8 cellular contexts compared by ENCODE assay signal in the genomic region with DNA sequence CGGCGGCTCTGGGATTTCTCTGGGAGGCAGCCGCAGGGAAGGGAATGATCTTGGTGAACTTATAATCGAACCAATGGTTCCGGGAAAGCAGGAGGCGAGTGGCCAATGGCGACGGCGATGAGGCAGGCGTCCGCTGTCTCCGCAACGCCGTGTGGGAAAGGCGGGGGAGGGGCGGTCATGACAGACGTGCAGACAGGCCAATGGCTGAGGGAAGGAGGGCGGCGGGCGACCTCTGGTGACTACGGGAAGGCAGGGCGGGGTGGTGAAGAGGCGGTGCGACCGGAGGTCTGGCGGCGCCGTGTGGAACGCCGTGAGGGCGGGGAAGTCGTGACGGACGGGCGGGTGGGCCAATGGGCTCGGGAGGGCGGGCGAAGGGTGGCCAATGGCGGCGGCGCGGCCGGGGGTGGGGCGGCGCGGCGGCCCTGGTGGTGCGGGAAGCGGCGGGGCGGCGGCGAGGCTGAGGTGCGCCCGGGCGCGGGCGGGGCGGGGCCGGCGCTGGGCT. TPM values are rescaled to one million over a fixed set of nuclear protein-coding genes. Genes with fewer than 3 reads are reported as not detected.
DNase-seq lines count a peak whose midpoint lies in the region; ATAC-seq and TF ChIP-seq lines count a peak whose summit lies in the region.

A gene with protein sequence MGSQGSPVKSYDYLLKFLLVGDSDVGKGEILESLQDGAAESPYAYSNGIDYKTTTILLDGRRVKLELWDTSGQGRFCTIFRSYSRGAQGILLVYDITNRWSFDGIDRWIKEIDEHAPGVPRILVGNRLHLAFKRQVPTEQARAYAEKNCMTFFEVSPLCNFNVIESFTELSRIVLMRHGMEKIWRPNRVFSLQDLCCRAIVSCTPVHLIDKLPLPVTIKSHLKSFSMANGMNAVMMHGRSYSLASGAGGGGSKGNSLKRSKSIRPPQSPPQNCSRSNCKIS (plus strand): TSS at position 409 of the 502 bp plus-strand sequence. CDS start 226 bp downstream, outside the sequence.

- no peaks in the 10 kb centered on the region for H4K20me1 ChIP-seq in SU-DHL-6 (ENCODE audit: low read depth, low read length)

- no peaks in the 10 kb centered on the region for H3K36me3 Mint-ChIP-seq in activated naive CD8-positive, alpha-beta T cell treated with anti-CD3 and anti-CD28 coated beads, Interleukin-2, amount 10 ng/mL, durations not matched to agents 7 days and 5 days

- peak; percentile 74 for ATAC-seq in HG02759 (IDR thresholded peaks at IDR 0.05; ENCODE audit: unreplicated experiment)
- peak; percentile 85 for ATAC-seq in activated naive CD8-positive, alpha-beta T cell treated with anti-CD3 and anti-CD28 coated beads, Interleukin-2, amount 10 ng/mL, durations not matched to agents 7 days and 5 days (ENCODE audit: low read depth)

- H3K4me2 ChIP-seq in SU-DHL-6 (ENCODE audit: low read depth, low read length, poor library complexity, severe bottlenecking): peak within 1 kb of the TSS; percentile 69

- intact Hi-C loops in head of caudate nucleus (cut with DNase I) (no loop called here), ovary (cut with DNase I) (loop anchor here in 3 of 4 donors (5.0 kb wide), 3 partner anchors 38 to 68 kb away; a partner anchor contains a TSS), thyroid gland (cut with DNase I) (loop anchor here (5.0 kb wide), 1 partner anchor 43 kb away; a partner anchor contains a TSS)

- H3K36me3 ChIP-seq in SU-DHL-6 (ENCODE audit: low read length) (no peaks in the 10 kb centered on the region), ovary (no peaks in the 10 kb centered on the region), thyroid gland (no peaks in the 10 kb centered on the region)

- no peaks in the 10 kb centered on the region for H3K9me3 Mint-ChIP-seq in activated naive CD8-positive, alpha-beta T cell treated with anti-CD3 and anti-CD28 coated beads, Interleukin-2, amount 10 ng/mL, durations not matched to agents 7 days and 5 days

- peaks cover 13% of the 10 kb centered on the region; the same call in 1 of the 2 replicates for H3K79me2 ChIP-seq in SU-DHL-6 (ENCODE audit: insufficient read depth, low read length)

- peaks cover 19% of the 10 kb centered on the region for H3K4me1 Mint-ChIP-seq in activated naive CD8-positive, alpha-beta T cell treated with anti-CD3 and anti-CD28 coated beads, Interleukin-2, amount 10 ng/mL, durations not matched to agents 7 days and 5 days

- 1 to 2% (median 1%) methylated on average over 34 to 55 of the region's 61 CpGs for WGBS in ovary, 3 donors
- 0% methylated on average over 1 to 28 of the region's 61 CpGs for WGBS in thyroid gland, 2 donors

- peak; percentile 83 for DNase-seq in NCI-H128 (lab: John Stamatoyannopoulos, UW; ENCODE audit: unreplicated experiment)
- peak; percentile 97 for DNase-seq in activated naive CD8-positive, alpha-beta T cell treated with anti-CD3 and anti-CD28 coated beads, Interleukin-2, amount 10 ng/mL, durations not matched to agents 7 days and 5 days
- peak; percentile 98 to 100 (median 99) for DNase-seq in head of caudate nucleus
- peak; percentile 99 for DNase-seq in ovary
- DNase-seq in thyroid gland: peak; percentile 99

- no peaks in the 10 kb centered on the region for H3K27me3 ChIP-seq in SU-DHL-6 (ENCODE audit: low read length)
- H3K27me3 ChIP-seq in ovary: no peaks in the 10 kb centered on the region
- H3K27me3 ChIP-seq in thyroid gland: no peaks in the 10 kb centered on the region

- H3K4me3 ChIP-seq in SU-DHL-6 (ENCODE audit: insufficient read depth, low read length, poor library complexity, severe bottlenecking) (peak within 1 kb of the TSS; percentile 66), ovary (peak within 1 kb of the TSS; percentile 92), thyroid gland (replicated peaks in 1 of 3) (peak within 1 kb of the TSS; percentile 85 to 98 (median 94))

- H3K27ac ChIP-seq in SU-DHL-6 (ENCODE audit: low read depth, low read length): peak within 1 kb of the TSS; percentile 95
- H3K27ac ChIP-seq in ovary: peak within 1 kb of the TSS; percentile 89 to 97
- H3K27ac ChIP-seq in thyroid gland: peak within 1 kb of the TSS; percentile 89 to 97 (median 92)

- TF ChIP-seq EP300 in ovary (IDR thresholded peaks at IDR 0.05): peak; percentile 76

- H3K9me2 ChIP-seq in SU-DHL-6 (replicated peaks; ENCODE audit: insufficient read depth, low read length): no peaks in the 10 kb centered on the region

- POLR2A ChIA-PET in activated naive CD8-positive, alpha-beta T cell treated with anti-CD3 and anti-CD28 coated beads, Interleukin-2, amount 10 ng/mL, durations not matched to agents 7 days and 5 days (lab: Charles Lee): interaction anchor here (1.0 to 1.3 kb wide), 2 partner anchors 9 to 47 kb away, joined by 5 read pairs; no protein-coding TSS in a partner anchor

- H3K27me3 Mint-ChIP-seq in activated naive CD8-positive, alpha-beta T cell treated with anti-CD3 and anti-CD28 coated beads, Interleukin-2, amount 10 ng/mL, durations not matched to agents 7 days and 5 days: no peaks in the 10 kb centered on the region

- TF ChIP-seq POLR2A in ovary (IDR thresholded peaks at IDR 0.05) (peak; percentile 42), thyroid gland (IDR thresholded peaks at IDR 0.05) (peak in 1 of 2 donors; percentile 47)

- peak within 1 kb of the TSS; percentile 91 for H2AFZ ChIP-seq in SU-DHL-6 (ENCODE audit: low read depth, low read length, severe bottlenecking)

- no peaks in the 10 kb centered on the region; the same call in 1 of the 2 replicates for H3F3A ChIP-seq in SU-DHL-6 (ENCODE audit: insufficient read depth)

- peak within 1 kb of the TSS; percentile 99 for H3K27ac Mint-ChIP-seq in activated naive CD8-positive, alpha-beta T cell treated with anti-CD3 and anti-CD28 coated beads, Interleukin-2, amount 10 ng/mL, durations not matched to agents 7 days and 5 days

- H3K9me3 ChIP-seq in SU-DHL-6 (ENCODE audit: insufficient read depth, low read length) (no peaks in the 10 kb centered on the region), ovary (no peaks in the 10 kb centered on the region), thyroid gland (no peaks in the 10 kb centered on the region)

- TF ChIP-seq CTCF in GM12873 (IDR thresholded peaks at IDR 0.05; ENCODE audit: insufficient read depth, low read depth, low read length, missing control alignments) (peak; percentile 3), SU-DHL-6 (IDR thresholded peaks at IDR 0.05; ENCODE audit: insufficient read depth, low read length, poor library complexity, severe bottlenecking) (no peak), ovary (IDR thresholded peaks at IDR 0.05) (peak in 2 of 3 donors; percentile 19 to 54), thyroid gland (IDR thresholded peaks at IDR 0.05) (peak in 1 of 6 experiments; percentile 6)

- H3K4me3 Mint-ChIP-seq in activated naive CD8-positive, alpha-beta T cell treated with anti-CD3 and anti-CD28 coated beads, Interleukin-2, amount 10 ng/mL, durations not matched to agents 7 days and 5 days: peak within 1 kb of the TSS; percentile 99

- peaks cover 13% of the 10 kb centered on the region for H3K4me1 ChIP-seq in ovary (ENCODE audit: insufficient read depth)
- H3K4me1 ChIP-seq in thyroid gland: peaks cover 45 to 61% of the 10 kb centered on the region in 2 donors

- peak within 1 kb of the TSS; percentile 90 for H3K9ac ChIP-seq in SU-DHL-6 (ENCODE audit: low read length)

RNA-seq across cellular contexts. Expression of the gene that starts here (rescaled TPM):
- total RNA-seq in activated naive CD8-positive, alpha-beta T cell treated with anti-CD3 and anti-CD28 coated beads, Interleukin-2, amount 10 ng/mL, durations not matched to agents 7 days and 5 days: 10 to 100 TPM; 15.1 to 18.2 TPM
- total RNA-seq in ovary (10 to 100 TPM; 11.7 to 24.1 (median 21.4) TPM), thyroid gland (10 to 100 TPM; 17.7 to 24.4 (median 18.4) TPM)
- 10 to 100 TPM in 1 of 2 donors, 1 to 10 TPM in 1; 1.9 to 21.0 TPM for polyA plus RNA-seq in ovary

Comparison
In these comparisons a context has a peak if more than half of its experiments do, and no peak if none do; other contexts are left out.
1. Peak in every context shown above with its lines: DNase-seq, ATAC-seq, H3K4me3 ChIP-seq and H3K27ac ChIP-seq.